Comparison of ENCODE assay signal across 8 cellular contexts in genomic region chr11:3855808-3856491, GRCh38. TPM values are rescaled to one million over a fixed set of nuclear protein-coding genes. Genes with fewer than 3 reads are reported as not detected.
DNase-seq lines count a peak whose midpoint lies in the region; ATAC-seq and TF ChIP-seq lines count a peak whose summit lies in the region.

No MANE protein-coding gene starts in this region.

- H3K9ac ChIP-seq in HUES64 (ENCODE audit: low read depth, low read length), result peak overlapping the region; percentile 62

- 10% methylated on average over 40 of the region's 40 CpGs for WGBS in HUES64
- 0 to 1% methylated on average over 1 to 32 of the region's 40 CpGs for WGBS in testis, 2 donors

- H3K4me3 ChIP-seq in HUES64 (ENCODE audit: low read length), result peak overlapping the region; percentile 73
- peak overlapping the region; percentile 81 for H3K4me3 ChIP-seq in WERI-Rb-1 (ENCODE audit: low read depth, low read length)
- H3K4me3 ChIP-seq in testis, result peak overlapping the region; percentile 79 to 83

- DNase-seq in D341Med (ENCODE audit: low spot score) (peak; percentile 63), WERI-Rb-1 (peak; percentile 30), memory B cell (ENCODE audit: low spot score in 2 of 2) (peak in 1 of 2 donors; percentile 57), testis (peak; percentile 46), NCI-H1105 (lab: John Stamatoyannopoulos, UW) (no peak)
- peak; percentile 34 for DNase-seq in effector CD8-positive, alpha-beta T cell (lab: John Stamatoyannopoulos, UW)

- H3K4me1 ChIP-seq in HUES64 (ENCODE audit: insufficient read depth, low read length) (peaks cover 32% of the 10 kb centered on the region), testis (peaks cover 48% of the 10 kb centered on the region)

- TF ChIP-seq POLR2A in testis (IDR thresholded peaks at IDR 0.05), result no peak

- intact Hi-C loops in testis (cut with DNase I; ENCODE audit: low total_unique reads), result no loop called here

- H3K36me3 ChIP-seq in HUES64 (ENCODE audit: insufficient read depth, low read length) (no peaks in the 10 kb centered on the region), WERI-Rb-1 (no peaks in the 10 kb centered on the region), testis (ENCODE audit: low read depth, missing control alignments) (no peaks in the 10 kb centered on the region)

- no peaks in the 10 kb centered on the region for H3K27me3 Mint-ChIP-seq in memory B cell

- H3K27ac Mint-ChIP-seq in memory B cell, result peak overlapping the region; percentile 99

- H3K9me3 ChIP-seq in HUES64 (ENCODE audit: insufficient read depth, low read depth, low read length), result no peaks in the 10 kb centered on the region
- H3K9me3 ChIP-seq in WERI-Rb-1 (ENCODE audit: severe bottlenecking), result no peaks in the 10 kb centered on the region
- H3K9me3 ChIP-seq in testis, result no peaks in the 10 kb centered on the region

- no peaks in the 10 kb centered on the region for H3K36me3 Mint-ChIP-seq in memory B cell

- peaks cover 23% of the 10 kb centered on the region for H3K27me3 ChIP-seq in HUES64 (ENCODE audit: insufficient read depth, low read length)
- no peaks in the 10 kb centered on the region for H3K27me3 ChIP-seq in WERI-Rb-1 (ENCODE audit: insufficient read depth, low read depth, severe bottlenecking)
- H3K27me3 ChIP-seq in testis, result no peaks in the 10 kb centered on the region

- no peaks in the 10 kb centered on the region for H3K9me3 Mint-ChIP-seq in memory B cell

- H3K4me1 Mint-ChIP-seq in memory B cell, result peaks cover 55% of the 10 kb centered on the region

- H3K27ac ChIP-seq in HUES64 (ENCODE audit: low read depth, low read length), result no peak overlapping the region
- peak overlapping the region; percentile 89 for H3K27ac ChIP-seq in WERI-Rb-1
- peak overlapping the region; percentile 80 to 96 for H3K27ac ChIP-seq in testis

- ATAC-seq in GM21423 (IDR thresholded peaks at IDR 0.05; ENCODE audit: unreplicated experiment) (peak; percentile 8), memory B cell (ENCODE audit: low read depth) (peak; percentile 4)

- H3K4me3 Mint-ChIP-seq in memory B cell, result peak overlapping the region; percentile 98

- TF ChIP-seq CTCF in WERI-Rb-1 (IDR thresholded peaks at IDR 0.05; ENCODE audit: low read depth, low read length), result no peak
- no peak for TF ChIP-seq CTCF in testis (IDR thresholded peaks at IDR 0.05)

RNA-seq across cellular contexts. Expression of gene STIM1, which starts 0.5 kb away (rescaled TPM):
- 10.5 TPM for polyA plus RNA-seq in HUES64 (2013, experiment 1 of 2)
- polyA plus RNA-seq in HUES64 (2013, experiment 2 of 2), result 13.1 TPM
- total RNA-seq in testis, result 10 to 100 TPM; 78.2 to 87.1 TPM
- 95.5 TPM for polyA plus RNA-seq in testis (ENCODE audit: insufficient read depth, low read depth, low replicate concordance)

RNA-seq across cellular contexts. Expression of gene RHOG, which starts 15.2 kb away (rescaled TPM):
- 33.3 TPM for polyA plus RNA-seq in HUES64 (2013, experiment 1 of 2)
- polyA plus RNA-seq in HUES64 (2013, experiment 2 of 2), result 31.2 TPM
- total RNA-seq in testis, result 10 to 100 TPM; 36.1 to 58.3 TPM
- 37.1 TPM for polyA plus RNA-seq in testis (ENCODE audit: insufficient read depth, low read depth, low replicate concordance)

RNA-seq across cellular contexts. Expression of gene PGAP2, which starts 47.6 kb away (rescaled TPM):
- polyA plus RNA-seq in HUES64 (2013, experiment 1 of 2), result 39.1 TPM
- 33.2 TPM for polyA plus RNA-seq in HUES64 (2013, experiment 2 of 2)
- 10 to 100 TPM; 40.5 to 56.8 TPM for total RNA-seq in testis
- polyA plus RNA-seq in testis (ENCODE audit: insufficient read depth, low read depth, low replicate concordance), result 54.4 TPM

RNA-seq across cellular contexts. Expression of gene NUP98, which starts 58.6 kb away (rescaled TPM):
- 71.1 TPM for polyA plus RNA-seq in HUES64 (2013, experiment 1 of 2)
- polyA plus RNA-seq in HUES64 (2013, experiment 2 of 2), result 70.4 TPM
- 100 to 1,000 TPM; 211 to 354 TPM for total RNA-seq in testis
- polyA plus RNA-seq in testis (ENCODE audit: insufficient read depth, low read depth, low replicate concordance), result 280 TPM
